In genomic region chr1:8554956-8555534, GRCh38 we compare ENCODE assay signal across 12 cellular contexts.
DNase-seq lines count a peak whose midpoint lies in the region; ATAC-seq and TF ChIP-seq lines count a peak whose summit lies in the region.
"Had no signal": no experiment of that assay in that cellular context is flagged by ENCODE, and none has a peak within 500 bp of the region (broad histone marks: within the 10 kb centered on the region; RNA-seq: fewer than 3 reads in every experiment).

No MANE protein-coding gene starts in this region.

- H2BK5ac ChIP-seq in mesenchymal stem cell (ENCODE audit: low read depth, low read length, poor library complexity, severe bottlenecking): no peak overlapping the region

- H3K36me3 ChIP-seq in mesenchymal stem cell (ENCODE audit: control insufficient read depth in 1 of 2, insufficient read depth in 2 of 2, low read depth in 1 of 2, low read length in 2 of 2): peaks cover 7 to 12% of the 10 kb centered on the region in 2 experiments

- peak overlapping the region; percentile 81 for H3K27ac ChIP-seq in mesenchymal stem cell (ENCODE audit: low read length, poor library complexity, severe bottlenecking)

- no peak for ATAC-seq in HG02642 (IDR thresholded peaks at IDR 0.05; ENCODE audit: poor library complexity, unreplicated experiment)
- no peak for ATAC-seq in HG02981 (IDR thresholded peaks at IDR 0.05; ENCODE audit: unreplicated experiment)
- ATAC-seq in GM21447 (IDR thresholded peaks at IDR 0.05; ENCODE audit: unreplicated experiment): no peak

- peak overlapping the region; percentile 27 for H3K9ac ChIP-seq in mesenchymal stem cell (ENCODE audit: low read length)

- H3K79me1 ChIP-seq in mesenchymal stem cell (replicated peaks; ENCODE audit: low read length, poor library complexity, severe bottlenecking): peaks cover 28% of the 10 kb centered on the region

- no peak overlapping the region for H4K91ac ChIP-seq in mesenchymal stem cell (ENCODE audit: low read length)

- no peaks in the 10 kb centered on the region for H3K9me3 ChIP-seq in mesenchymal stem cell (ENCODE audit: control insufficient read depth, low read length)

- H4K8ac ChIP-seq in mesenchymal stem cell (ENCODE audit: low read length): no peak overlapping the region

- 97% methylated on average over 2 of the region's 2 CpGs for WGBS in mesenchymal stem cell

- no peak overlapping the region for H3K14ac ChIP-seq in mesenchymal stem cell (ENCODE audit: low read length in 2 of 2)

- no peak overlapping the region for H3K4me3 ChIP-seq in astrocyte of the spinal cord (ENCODE audit: low read depth, low read length)
- no peak overlapping the region for H3K4me3 ChIP-seq in mesenchymal stem cell (ENCODE audit: insufficient read depth in 1 of 2, low read depth in 1 of 2, low read length in 2 of 2)

- no peak overlapping the region for H3K4ac ChIP-seq in mesenchymal stem cell (ENCODE audit: low read depth in 1 of 2, low read length in 2 of 2)

- no peak overlapping the region for H2BK15ac ChIP-seq in mesenchymal stem cell (ENCODE audit: low read depth, poor library complexity, severe bottlenecking)

- H3K4me2 ChIP-seq in mesenchymal stem cell (ENCODE audit: low read length, poor library complexity, severe bottlenecking): no peak overlapping the region

- no peak overlapping the region for H2AFZ ChIP-seq in mesenchymal stem cell (ENCODE audit: low read depth, low read length)

- no peak overlapping the region for H2AK5ac ChIP-seq in mesenchymal stem cell (ENCODE audit: low read length, severe bottlenecking)

- no peak overlapping the region for H2BK12ac ChIP-seq in mesenchymal stem cell (ENCODE audit: low read length in 2 of 2)

- H3K27me3 ChIP-seq in mesenchymal stem cell (ENCODE audit: control insufficient read depth in 1 of 2, insufficient read depth in 1 of 2, low read length in 2 of 2): no peaks in the 10 kb centered on the region

- in situ Hi-C loops in astrocyte of the spinal cord (cut with HindIII; ENCODE audit: low sequenced_read_pairs): no loop called here

- TF ChIP-seq CTCF in astrocyte of the spinal cord (IDR thresholded peaks at IDR 0.05; ENCODE audit: low read depth, low read length): no peak

- H3K23ac ChIP-seq in mesenchymal stem cell (ENCODE audit: low read length in 2 of 2): no peak overlapping the region

- DNase-seq in Daoy (ENCODE audit: low read depth) (peak; percentile 50), M059J (ENCODE audit: low read depth) (peak; percentile 64), astrocyte of the spinal cord (ENCODE audit: low read depth, low spot score) (peak; percentile 53), mesenchymal stem cell (peak; percentile 51), GF-D8 (lab: John Stamatoyannopoulos, UW) (no peak)
- DNase-seq: activated CD4-positive, alpha-beta T cell treated with anti-CD3 and anti-CD28 coated beads for 1 hour; DMS79 treated with DMSO at 0.1 percent for 48 hours; immature natural killer cell; KBM-7 had no signal

- H3K4me1 ChIP-seq in mesenchymal stem cell (ENCODE audit: control insufficient read depth, insufficient read depth, low read depth, low read length): peaks cover 6% of the 10 kb centered on the region

- no peak overlapping the region for H2BK120ac ChIP-seq in mesenchymal stem cell (ENCODE audit: low read depth, low read length)

- no peak overlapping the region for H3K18ac ChIP-seq in mesenchymal stem cell (ENCODE audit: low read depth in 1 of 2, low read length in 2 of 2)
